In the genomic region with DNA sequence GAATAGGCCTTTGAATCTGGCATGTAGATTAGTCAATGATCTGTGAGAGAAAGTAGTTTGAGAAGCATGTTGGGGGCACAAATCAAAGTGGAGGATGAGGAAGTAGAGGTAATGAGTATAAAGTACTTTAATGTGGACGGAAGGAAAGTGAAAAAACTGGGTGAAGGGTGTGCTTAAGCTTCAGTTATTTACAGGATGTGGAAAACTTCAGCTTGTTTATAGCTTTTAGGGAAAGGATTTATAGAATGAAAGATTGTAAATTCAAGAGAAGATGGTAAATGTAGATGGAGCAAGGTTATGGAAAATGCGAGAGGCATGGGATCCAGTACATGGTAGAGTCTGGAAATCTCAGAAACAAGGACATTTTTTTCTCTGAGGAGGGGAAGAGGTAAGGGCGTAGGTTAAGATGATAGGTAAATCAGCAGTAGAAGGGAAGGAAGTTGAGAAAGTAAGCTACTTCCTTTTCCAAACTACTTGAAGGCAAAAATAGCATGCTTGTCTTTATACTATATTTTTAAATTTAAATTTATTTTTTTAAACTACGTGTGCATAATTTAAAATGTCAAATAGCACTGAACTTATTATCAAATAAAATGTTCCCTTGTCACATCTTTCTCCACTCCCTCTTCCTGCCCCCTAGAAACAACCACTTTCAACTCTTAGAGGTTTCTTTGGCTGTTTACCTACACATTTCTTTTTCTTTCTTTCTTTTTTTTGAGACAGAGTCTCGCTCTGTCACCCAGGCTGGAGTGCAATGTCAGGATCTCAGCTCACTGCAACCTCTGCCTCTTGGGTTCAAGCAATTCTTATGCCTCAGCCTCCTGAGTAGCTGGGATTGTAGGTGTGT, we compare ENCODE assay signal across 12 cellular contexts. TPM values are rescaled to one million over a fixed set of nuclear protein-coding genes. Genes with fewer than 3 reads are reported as not detected.
DNase-seq lines count a peak whose midpoint lies in the region; ATAC-seq, FAIRE-seq and TF ChIP-seq lines count a peak whose summit lies in the region.
"Had no signal": no experiment of that assay in that cellular context is flagged by ENCODE, and none has a peak within 500 bp of the region (broad histone marks: within the 10 kb centered on the region; RNA-seq: fewer than 3 reads in every experiment).

No MANE protein-coding gene starts in this region.

- no peaks in the 10 kb centered on the region for H3K27me3 Mint-ChIP-seq in natural killer cell (ENCODE audit: low read depth in 2 of 2)

- intact Hi-C loops in natural killer cell (cut with micrococcal nuclease): no loop called here

- H3K27ac Mint-ChIP-seq in natural killer cell: no peak overlapping the region

- ATAC-seq in natural killer cell (peak in 2 of 3 donors; percentile 25 to 42), HG03280 (IDR thresholded peaks at IDR 0.05; ENCODE audit: unreplicated experiment) (no peak), omental fat pad (ENCODE audit: low FRiP score) (no peak)

- no peak for TF ChIP-seq CTCF in natural killer cell (IDR thresholded peaks at IDR 0.05)
- no peak for TF ChIP-seq CTCF in omental fat pad (IDR thresholded peaks at IDR 0.05)

- peak overlapping the region; percentile 26 for H3K4me3 Mint-ChIP-seq in natural killer cell

- no peaks in the 10 kb centered on the region for H3K9me3 ChIP-seq in KOPT-K1 (ENCODE audit: insufficient read depth, low read length, poor library complexity, severe bottlenecking)
- H3K9me3 ChIP-seq: breast epithelium had no signal

- no peaks in the 10 kb centered on the region for H3K9me3 Mint-ChIP-seq in natural killer cell

- DNase-seq in GM12891 (ENCODE audit: insufficient read length, low spot score) (no peak), amniotic epithelial cell (ENCODE audit: low read depth) (peak; percentile 7), natural killer cell (no peak), pons (ENCODE audit: low spot score) (no peak), cerebellar nuclear complex (lab: John Stamatoyannopoulos, UW) (no peak), omental fat pad (ENCODE audit: low spot score) (no peak)
- DNase-seq: DMS 273 treated with DMSO at 0.1 percent for 48 hours, midbrain, NCI-H1417 treated with DMSO at 0.1 percent for 48 hours had no signal

- H3K4me1 Mint-ChIP-seq in natural killer cell: peaks cover 12 to 14% of the 10 kb centered on the region in 2 donors

- FAIRE-seq in GM12891 (lab: Jason Lieb, UNC): peak; percentile 41

- TF ChIP-seq POLR2A in GM12891 (IDR thresholded peaks at IDR 0.05; ENCODE audit: low read depth, low read length): no peak

- H3K36me3 ChIP-seq in KOPT-K1 (ENCODE audit: insufficient read depth, low read length): 0 out of 2 replicates have a peak, but pooled peaks cover 8% of the 10 kb centered on the region
- H3K36me3 ChIP-seq: breast epithelium had no signal

- H3K36me3 Mint-ChIP-seq in natural killer cell: no peaks in the 10 kb centered on the region

- peak overlapping the region; percentile 75 for H3K27ac ChIP-seq in KOPT-K1 (ENCODE audit: low read depth, low read length, poor library complexity, severe bottlenecking)

TF ChIP-seq in GM12891, 5 proteins besides CTCF, POLR2A, EP300 and RAD21:
- TF ChIP-seq SPI1 (IDR thresholded peaks at IDR 0.05; ENCODE audit: low read depth, low read length) (no peak), PAX5 (IDR thresholded peaks at IDR 0.05; ENCODE audit: insufficient read depth, low read length, severe bottlenecking) (no peak), POLR2AphosphoS5 (IDR thresholded peaks at IDR 0.05; ENCODE audit: low read depth, low read length) (no peak), TAF1 (IDR thresholded peaks at IDR 0.05; ENCODE audit: low read depth, low read length) (no peak)

RNA-seq across cellular contexts. Expression of gene FAM117B, which starts 8.5 kb away (rescaled TPM):
- polyA plus RNA-seq in GM12891 (2012; ENCODE audit: low read depth, missing spikeins): 1.0 TPM
- total RNA-seq in natural killer cell (10 to 100 TPM; 11.6 to 14.2 (median 13.1) TPM), omental fat pad (10 to 100 TPM in 1 of 4 donors, 1 to 10 TPM in 3; 1.7 to 12.3 (median 5.8) TPM)

Comparison
In these comparisons a context has a peak if more than half of its experiments do, and no peak if none do; other contexts are left out.
1. ATAC-seq: peak in natural killer cell (2 of 3); none in HG03280 (single experiment) and omental fat pad (single experiment).